Comparison of ENCODE assay signal across 10 cellular contexts in genomic region chr1:183841550-183841949, GRCh38. TPM values are rescaled to one million over a fixed set of nuclear protein-coding genes. Genes with fewer than 3 reads are reported as not detected.
DNase-seq lines count a peak whose midpoint lies in the region; ATAC-seq, FAIRE-seq and TF ChIP-seq lines count a peak whose summit lies in the region.
"Had no signal": no experiment of that assay in that cellular context is flagged by ENCODE, and none has a peak within 500 bp of the region (broad histone marks: within the 10 kb centered on the region; RNA-seq: fewer than 3 reads in every experiment).

No MANE protein-coding gene starts in this region.

- no TSS peak for BruUV-seq in GM12878 (replicated peaks; lab: Mats Ljungman, UMichigan)

- H3K36me3 ChIP-seq in heart right ventricle (peaks cover 0 to 10% (median 0%) of the 10 kb centered on the region in 9 donors), GM12878 (ENCODE audit: control insufficient read depth in 2 of 2, insufficient read depth in 2 of 2, low read length in 1 of 2) (peaks cover 2 to 5% of the 10 kb centered on the region in 2 experiments; a peak in 3 of 4 replicates), upper lobe of left lung (no peaks in the 10 kb centered on the region), endodermal cell (ENCODE audit: control insufficient read depth, insufficient read depth, low read length) (no peaks in the 10 kb centered on the region)
- H3K36me3 ChIP-seq: thyroid gland had no signal

- no peak overlapping the region for H3K27ac Mint-ChIP-seq in endodermal cell

- peaks cover 71% of the 10 kb centered on the region for H3K27me3 Mint-ChIP-seq in endodermal cell (ENCODE audit: insufficient read depth)

- intact Hi-C loops in heart right ventricle (cut with DNase I) (loop anchor here in 1 of 10 donors (5.0 kb wide), 1 partner anchor 36 kb away; no protein-coding TSS in a partner anchor), right cardiac atrium (cut with DNase I) (no loop called here), GM12878 (cut with micrococcal nuclease; ENCODE audit: unreplicated experiment) (loop anchor here (5.0 kb wide), 1 partner anchor 239 kb away; no protein-coding TSS in a partner anchor)

- H3K9me3 Mint-ChIP-seq in endodermal cell, result no peaks in the 10 kb centered on the region

- H2AFZ ChIP-seq in GM12878 (ENCODE audit: control insufficient read depth, low read depth, low read length), result no peak overlapping the region

- CTCF ChIA-PET in GM12878 (lab: Yijun Ruan, JAX), result interaction anchor here (0.6 to 2.1 kb wide), 4 partner anchors 12 to 186 kb away, joined by 3 to 9 read pairs (median 6); no protein-coding TSS in a partner anchor

- no peak for TF ChIP-seq POLR2A in GM12878 (IDR thresholded peaks at IDR 0.05; ENCODE audit: low read depth, low read length)
- no peak for TF ChIP-seq POLR2A in upper lobe of left lung (IDR thresholded peaks at IDR 0.05)

- H3K9me3 ChIP-seq in heart right ventricle (no peaks in the 10 kb centered on the region), right cardiac atrium (ENCODE audit: control insufficient read depth, low read length) (no peaks in the 10 kb centered on the region), GM12878 (replicated peaks; ENCODE audit: control insufficient read depth, insufficient read depth, low read length) (no peaks in the 10 kb centered on the region; the same call in 2 of the 3 replicates), upper lobe of left lung (no peaks in the 10 kb centered on the region), endodermal cell (ENCODE audit: control insufficient read depth, low read length) (no peaks in the 10 kb centered on the region)
- H3K9me3 ChIP-seq: thyroid gland had no signal

- DNase-seq in heart right ventricle (no peak), right cardiac atrium (no peak), GM12878 (ENCODE audit: low read depth, low spot score) (peak; percentile 62), upper lobe of left lung (no peak), kidney glomerular epithelial cell (lab: John Stamatoyannopoulos, UW) (no peak), endodermal cell (no peak), NCI-H187 treated with DMSO at 0.1 percent for 48 hours (lab: John Stamatoyannopoulos, UW) (no peak)
- DNase-seq: NK-92 treated with Interleukin-12 subunit alpha and Interleukin-12 subunit beta, amount 100 ng/mL, for 24 hours; thyroid gland had no signal

- POLR2A ChIA-PET in GM12878 (lab: Charles Lee), result interaction anchor here (0.5 to 1.0 kb wide), 6 partner anchors 14 to 126 kb away, joined by 3 read pairs; partner anchors contain the start of gene RGL1

- H3K4me3 Mint-ChIP-seq in endodermal cell, result no peak overlapping the region

- in situ Hi-C loops in GM12878 (cut with MboI), result no loop called here

- WGBS in heart right ventricle, 2 donors, result 0 to 44% methylated on average over 1 of the region's 1 CpG
- WGBS in right cardiac atrium, result 39% methylated on average over 1 of the region's 1 CpG
- WGBS in GM12878 (ENCODE audit: insufficient coverage, insufficient replicate concordance, low lambda C conversion rate, missing lambda C conversion rate), result 8% methylated on average over 1 of the region's 1 CpG
- WGBS in upper lobe of left lung, 2 donors, result 4 to 8% methylated on average over 1 of the region's 1 CpG
- WGBS in endodermal cell (ENCODE audit: insufficient coverage in 1 of 2, insufficient read length in 1 of 2), 2 experiments, result 90% methylated on average over 1 of the region's 1 CpG; no CpG with 5 or more reads in 1 of the 2 experiments

- H3K4me3 ChIP-seq in heart right ventricle (no peak overlapping the region), right cardiac atrium (ENCODE audit: low read length) (no peak overlapping the region), GM12878 (peak overlapping the region; percentile 12; the same call in 1 of the 2 replicates), upper lobe of left lung (no peak overlapping the region), endodermal cell (ENCODE audit: low read length) (no peak overlapping the region)
- H3K4me3 ChIP-seq: thyroid gland had no signal

- no peak for ATAC-seq in heart right ventricle
- no peak for ATAC-seq in right cardiac atrium
- peak; percentile 44 for ATAC-seq in HG02973 (IDR thresholded peaks at IDR 0.05; ENCODE audit: unreplicated experiment)
- peak; percentile 74 for ATAC-seq in GM12878
- no peak for ATAC-seq in upper lobe of left lung (ENCODE audit: low FRiP score in 2 of 2)

- peak overlapping the region; percentile 81 for H3K4me2 ChIP-seq in GM12878 (ENCODE audit: control insufficient read depth, insufficient read depth)

- RAD21 ChIA-PET in GM12878 (lab: Charles Lee; ENCODE audit: unreplicated experiment), result interaction anchor here (1.0 to 3.3 kb wide), 10 partner anchors 10 to 207 kb away, joined by 3 to 20 read pairs (median 6); no protein-coding TSS in a partner anchor

- TF ChIP-seq CTCF in heart right ventricle (IDR thresholded peaks at IDR 0.05), result no peak
- no peak for TF ChIP-seq CTCF in GM12878 (IDR thresholded peaks at IDR 0.05 in 2 of 3, conservative IDR thresholded peaks at IDR 0.05 in 1 of 3; ENCODE audit: control insufficient read depth in 2 of 3, extremely low read depth in 1 of 3, insufficient read depth in 1 of 3, low read depth in 3 of 3, low read length in 3 of 3)
- TF ChIP-seq CTCF in upper lobe of left lung (IDR thresholded peaks at IDR 0.05), result no peak
- TF ChIP-seq CTCF in endodermal cell (conservative IDR thresholded peaks at IDR 0.05), result no peak

- no peak for FAIRE-seq in GM12878 (lab: Jason Lieb, UNC)

- H3K9ac ChIP-seq in GM12878 (ENCODE audit: control insufficient read depth, insufficient read depth, low read length) (peak overlapping the region; percentile 74), endodermal cell (ENCODE audit: extremely low read depth, low read length, poor library complexity, severe bottlenecking) (no peak overlapping the region)

- peak in 1 of 2 experiments; percentile 58; a peak in 1 of 4 replicates for TF ChIP-seq EP300 in GM12878 (IDR thresholded peaks at IDR 0.05; ENCODE audit: borderline replicate concordance in 1 of 2, control insufficient read depth in 1 of 2, low read depth in 2 of 2, low read length in 2 of 2)
- no peak for TF ChIP-seq EP300 in upper lobe of left lung (IDR thresholded peaks at IDR 0.05)

- H3K79me2 ChIP-seq in GM12878 (ENCODE audit: control insufficient read depth, insufficient read depth, low read length), result peaks cover 52% of the 10 kb centered on the region

- H3K4me1 ChIP-seq in heart right ventricle (peaks cover 3 to 72% (median 44%) of the 10 kb centered on the region in 9 donors), right cardiac atrium (ENCODE audit: control insufficient read depth, insufficient read depth, low read length) (peaks cover 9% of the 10 kb centered on the region), GM12878 (ENCODE audit: control insufficient read depth, insufficient read depth, low read length) (peaks cover 46% of the 10 kb centered on the region), upper lobe of left lung (peaks cover 22 to 48% (median 34%) of the 10 kb centered on the region in 4 donors), endodermal cell (ENCODE audit: control insufficient read depth, insufficient read depth, low read length) (no peaks in the 10 kb centered on the region)

- TF ChIP-seq RAD21 in GM12878 (IDR thresholded peaks at IDR 0.05; ENCODE audit: insufficient read depth, low read depth, low read length), result no peak

- H3K27me3 ChIP-seq in heart right ventricle, result no peaks in the 10 kb centered on the region
- H3K27me3 ChIP-seq in right cardiac atrium (ENCODE audit: control insufficient read depth, insufficient read depth), result no peaks in the 10 kb centered on the region
- H3K27me3 ChIP-seq in GM12878 (replicated peaks in 1 of 2; ENCODE audit: control insufficient read depth in 2 of 2, insufficient read depth in 2 of 2, low read length in 1 of 2), result no peaks in the 10 kb centered on the region
- no peaks in the 10 kb centered on the region for H3K27me3 ChIP-seq in upper lobe of left lung
- H3K27me3 ChIP-seq in endodermal cell (ENCODE audit: control insufficient read depth, insufficient read depth, low read length, poor library complexity, severe bottlenecking), result peaks cover 91% of the 10 kb centered on the region
- H3K27me3 ChIP-seq: thyroid gland had no signal

- H4K20me1 ChIP-seq in GM12878 (ENCODE audit: control insufficient read depth, insufficient read depth), result no peaks in the 10 kb centered on the region

- H3K27ac ChIP-seq in heart right ventricle (peak overlapping the region in 8 of 10 donors; percentile 41 to 84 (median 58)), right cardiac atrium (ENCODE audit: low read length) (no peak overlapping the region), GM12878 (ENCODE audit: control insufficient read depth, insufficient read depth) (peak overlapping the region; percentile 99), upper lobe of left lung (peak overlapping the region in 3 of 4 donors; percentile 42 to 75 (median 75)), endodermal cell (ENCODE audit: low read depth, low read length) (no peak overlapping the region)

- SMC1A ChIA-PET in GM12878 (lab: Charles Lee; ENCODE audit: uncharacterized antibody, unreplicated experiment), result interaction anchor here (0.6 to 3.3 kb wide), 18 partner anchors 9 to 186 kb away, joined by 3 to 26 read pairs (median 5); no protein-coding TSS in a partner anchor

- no peaks in the 10 kb centered on the region for H3K36me3 Mint-ChIP-seq in endodermal cell (ENCODE audit: low read depth)

- peaks cover 2% of the 10 kb centered on the region for H3K4me1 Mint-ChIP-seq in endodermal cell

RNA-seq across cellular contexts. Expression of gene RGL1, which starts 36.6 kb away (rescaled TPM):
- total RNA-seq in heart right ventricle, result 10 to 100 TPM; 12.6 to 33.4 (median 18.9) TPM
- 1 to 10 TPM; 3.8 to 9.8 TPM for polyA plus RNA-seq in heart right ventricle
- total RNA-seq in right cardiac atrium, result 10 to 100 TPM; 16.3 to 22.9 (median 17.2) TPM
- 7.2 TPM for polyA plus RNA-seq in right cardiac atrium
- total RNA-seq in GM12878 (2013; cell fraction: nucleolus; rRNA removed), result 21.2 and 22.8 TPM in 2 replicates
- total RNA-seq in GM12878 (2014; rRNA removed), result 19.0 and 20.1 TPM in 2 replicates
- total RNA-seq in GM12878 (2014; rRNA removed; fragmentation: Illumina TruSeq; extraction: Trizol), result 19.9 and 20.7 TPM in 2 replicates
- 18.6 and 20.6 TPM in 2 replicates for total RNA-seq in GM12878 (2021)
- 7.7 TPM for polyA plus RNA-seq in GM12878 (2011; ENCODE audit: low read depth)
- polyA plus RNA-seq in GM12878 (2011; rRNA removed), result 15.6 and 15.7 TPM in 2 replicates
- polyA plus RNA-seq in GM12878 (2011; cell fraction: cytosol; rRNA removed), result 10.2 and 10.8 TPM in 2 replicates
- 20.3 and 21.1 TPM in 2 replicates for polyA plus RNA-seq in GM12878 (2011; cell fraction: nucleus; rRNA removed)
- 8.2 and 10.7 TPM in 2 replicates for polyA plus RNA-seq in GM12878 (2012)
- 25.0 and 28.4 TPM in 2 replicates for polyA plus RNA-seq in GM12878 (2014; fragmentation: Illumina TruSeq; extraction: Trizol)
- polyA plus RNA-seq in GM12878 (2014; fragmentation: Nextera tagmentation; extraction: Ambion mirVana), result 1 to 10 TPM; 8.1 to 9.4 TPM
- 15.8 and 17.9 TPM in 2 replicates for polyA plus RNA-seq in GM12878 (2014; rRNA removed)
- polyA plus RNA-seq in GM12878 (2016; fragmentation: Nextera tagmentation; extraction: Ambion mirVana), result 10 to 100 TPM; 19.0 to 20.9 TPM
- polyA minus RNA-seq in GM12878 (2011; rRNA and poly(A)+ RNA removed), result 17.5 and 18.9 TPM in 2 replicates
- polyA minus RNA-seq in GM12878 (2011; cell fraction: cytosol; rRNA and poly(A)+ RNA removed), result 3.3 and 5.4 TPM in 2 replicates
- polyA minus RNA-seq in GM12878 (2011; cell fraction: nucleus; rRNA and poly(A)+ RNA removed), result 16.0 and 26.8 TPM in 2 replicates
- total RNA-seq in upper lobe of left lung, result 10 to 100 TPM; 24.1 to 38.9 (median 26.7) TPM
- 1 to 10 TPM in 1 of 2 donors, under 1 TPM in 1; 0.15 to 2.6 TPM for total RNA-seq in endodermal cell
- polyA plus RNA-seq in endodermal cell (2013, experiment 1 of 2), result 12.9 TPM
- 15.7 TPM for polyA plus RNA-seq in endodermal cell (2013, experiment 2 of 2)

Comparison
In these comparisons a context has a peak if more than half of its experiments do, and no peak if none do; other contexts are left out.
1. H3K27ac ChIP-seq: peak in heart right ventricle (8 of 10), GM12878 (single experiment) and upper lobe of left lung (3 of 4); none in right cardiac atrium (single experiment) and endodermal cell (single experiment).
2. ATAC-seq: peak in HG02973 (single experiment) and GM12878 (single experiment); none in heart right ventricle (0 of 8), right cardiac atrium (0 of 2) and upper lobe of left lung (0 of 2).